1 cellular context compared by ENCODE assay signal in the genomic region with DNA sequence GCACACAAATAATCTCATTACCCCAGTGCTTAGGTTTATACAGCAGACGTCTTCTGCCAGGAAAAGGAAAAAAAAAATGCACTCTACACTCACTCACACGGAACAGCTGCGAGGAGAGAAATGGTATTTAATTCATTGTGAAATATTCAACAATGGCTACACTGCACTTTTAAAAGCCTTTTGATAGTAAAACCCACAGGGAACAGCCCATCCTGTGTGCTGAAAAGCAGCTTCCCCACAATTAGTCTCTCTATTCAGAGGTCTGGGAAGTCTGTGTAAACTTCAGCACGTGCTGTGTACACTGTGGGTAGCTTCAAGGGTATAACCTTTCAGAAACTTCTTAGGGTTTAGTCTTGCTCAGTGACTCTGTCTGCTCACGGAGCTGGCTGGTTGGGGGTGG.
TF ChIP-seq lines count a peak whose summit lies in the region.

No MANE protein-coding gene starts in this region.

TF ChIP-seq in GM23338, 12 proteins besides CTCF, POLR2A, EP300 and RAD21 (continued from another document):
- TF ChIP-seq, protein P1, sequence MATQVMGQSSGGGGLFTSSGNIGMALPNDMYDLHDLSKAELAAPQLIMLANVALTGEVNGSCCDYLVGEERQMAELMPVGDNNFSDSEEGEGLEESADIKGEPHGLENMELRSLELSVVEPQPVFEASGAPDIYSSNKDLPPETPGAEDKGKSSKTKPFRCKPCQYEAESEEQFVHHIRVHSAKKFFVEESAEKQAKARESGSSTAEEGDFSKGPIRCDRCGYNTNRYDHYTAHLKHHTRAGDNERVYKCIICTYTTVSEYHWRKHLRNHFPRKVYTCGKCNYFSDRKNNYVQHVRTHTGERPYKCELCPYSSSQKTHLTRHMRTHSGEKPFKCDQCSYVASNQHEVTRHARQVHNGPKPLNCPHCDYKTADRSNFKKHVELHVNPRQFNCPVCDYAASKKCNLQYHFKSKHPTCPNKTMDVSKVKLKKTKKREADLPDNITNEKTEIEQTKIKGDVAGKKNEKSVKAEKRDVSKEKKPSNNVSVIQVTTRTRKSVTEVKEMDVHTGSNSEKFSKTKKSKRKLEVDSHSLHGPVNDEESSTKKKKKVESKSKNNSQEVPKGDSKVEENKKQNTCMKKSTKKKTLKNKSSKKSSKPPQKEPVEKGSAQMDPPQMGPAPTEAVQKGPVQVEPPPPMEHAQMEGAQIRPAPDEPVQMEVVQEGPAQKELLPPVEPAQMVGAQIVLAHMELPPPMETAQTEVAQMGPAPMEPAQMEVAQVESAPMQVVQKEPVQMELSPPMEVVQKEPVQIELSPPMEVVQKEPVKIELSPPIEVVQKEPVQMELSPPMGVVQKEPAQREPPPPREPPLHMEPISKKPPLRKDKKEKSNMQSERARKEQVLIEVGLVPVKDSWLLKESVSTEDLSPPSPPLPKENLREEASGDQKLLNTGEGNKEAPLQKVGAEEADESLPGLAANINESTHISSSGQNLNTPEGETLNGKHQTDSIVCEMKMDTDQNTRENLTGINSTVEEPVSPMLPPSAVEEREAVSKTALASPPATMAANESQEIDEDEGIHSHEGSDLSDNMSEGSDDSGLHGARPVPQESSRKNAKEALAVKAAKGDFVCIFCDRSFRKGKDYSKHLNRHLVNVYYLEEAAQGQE (IDR thresholded peaks at IDR 0.05; ENCODE audit: unreplicated experiment): no peak
- no peak for TF ChIP-seq EZH2 (IDR thresholded peaks at IDR 0.05; ENCODE audit: low read depth, unreplicated experiment)
- no peak for TF ChIP-seq CREB1 (CRISPR knock-in tag; IDR thresholded peaks at IDR 0.05; ENCODE audit: low read depth)
- TF ChIP-seq, protein P2, sequence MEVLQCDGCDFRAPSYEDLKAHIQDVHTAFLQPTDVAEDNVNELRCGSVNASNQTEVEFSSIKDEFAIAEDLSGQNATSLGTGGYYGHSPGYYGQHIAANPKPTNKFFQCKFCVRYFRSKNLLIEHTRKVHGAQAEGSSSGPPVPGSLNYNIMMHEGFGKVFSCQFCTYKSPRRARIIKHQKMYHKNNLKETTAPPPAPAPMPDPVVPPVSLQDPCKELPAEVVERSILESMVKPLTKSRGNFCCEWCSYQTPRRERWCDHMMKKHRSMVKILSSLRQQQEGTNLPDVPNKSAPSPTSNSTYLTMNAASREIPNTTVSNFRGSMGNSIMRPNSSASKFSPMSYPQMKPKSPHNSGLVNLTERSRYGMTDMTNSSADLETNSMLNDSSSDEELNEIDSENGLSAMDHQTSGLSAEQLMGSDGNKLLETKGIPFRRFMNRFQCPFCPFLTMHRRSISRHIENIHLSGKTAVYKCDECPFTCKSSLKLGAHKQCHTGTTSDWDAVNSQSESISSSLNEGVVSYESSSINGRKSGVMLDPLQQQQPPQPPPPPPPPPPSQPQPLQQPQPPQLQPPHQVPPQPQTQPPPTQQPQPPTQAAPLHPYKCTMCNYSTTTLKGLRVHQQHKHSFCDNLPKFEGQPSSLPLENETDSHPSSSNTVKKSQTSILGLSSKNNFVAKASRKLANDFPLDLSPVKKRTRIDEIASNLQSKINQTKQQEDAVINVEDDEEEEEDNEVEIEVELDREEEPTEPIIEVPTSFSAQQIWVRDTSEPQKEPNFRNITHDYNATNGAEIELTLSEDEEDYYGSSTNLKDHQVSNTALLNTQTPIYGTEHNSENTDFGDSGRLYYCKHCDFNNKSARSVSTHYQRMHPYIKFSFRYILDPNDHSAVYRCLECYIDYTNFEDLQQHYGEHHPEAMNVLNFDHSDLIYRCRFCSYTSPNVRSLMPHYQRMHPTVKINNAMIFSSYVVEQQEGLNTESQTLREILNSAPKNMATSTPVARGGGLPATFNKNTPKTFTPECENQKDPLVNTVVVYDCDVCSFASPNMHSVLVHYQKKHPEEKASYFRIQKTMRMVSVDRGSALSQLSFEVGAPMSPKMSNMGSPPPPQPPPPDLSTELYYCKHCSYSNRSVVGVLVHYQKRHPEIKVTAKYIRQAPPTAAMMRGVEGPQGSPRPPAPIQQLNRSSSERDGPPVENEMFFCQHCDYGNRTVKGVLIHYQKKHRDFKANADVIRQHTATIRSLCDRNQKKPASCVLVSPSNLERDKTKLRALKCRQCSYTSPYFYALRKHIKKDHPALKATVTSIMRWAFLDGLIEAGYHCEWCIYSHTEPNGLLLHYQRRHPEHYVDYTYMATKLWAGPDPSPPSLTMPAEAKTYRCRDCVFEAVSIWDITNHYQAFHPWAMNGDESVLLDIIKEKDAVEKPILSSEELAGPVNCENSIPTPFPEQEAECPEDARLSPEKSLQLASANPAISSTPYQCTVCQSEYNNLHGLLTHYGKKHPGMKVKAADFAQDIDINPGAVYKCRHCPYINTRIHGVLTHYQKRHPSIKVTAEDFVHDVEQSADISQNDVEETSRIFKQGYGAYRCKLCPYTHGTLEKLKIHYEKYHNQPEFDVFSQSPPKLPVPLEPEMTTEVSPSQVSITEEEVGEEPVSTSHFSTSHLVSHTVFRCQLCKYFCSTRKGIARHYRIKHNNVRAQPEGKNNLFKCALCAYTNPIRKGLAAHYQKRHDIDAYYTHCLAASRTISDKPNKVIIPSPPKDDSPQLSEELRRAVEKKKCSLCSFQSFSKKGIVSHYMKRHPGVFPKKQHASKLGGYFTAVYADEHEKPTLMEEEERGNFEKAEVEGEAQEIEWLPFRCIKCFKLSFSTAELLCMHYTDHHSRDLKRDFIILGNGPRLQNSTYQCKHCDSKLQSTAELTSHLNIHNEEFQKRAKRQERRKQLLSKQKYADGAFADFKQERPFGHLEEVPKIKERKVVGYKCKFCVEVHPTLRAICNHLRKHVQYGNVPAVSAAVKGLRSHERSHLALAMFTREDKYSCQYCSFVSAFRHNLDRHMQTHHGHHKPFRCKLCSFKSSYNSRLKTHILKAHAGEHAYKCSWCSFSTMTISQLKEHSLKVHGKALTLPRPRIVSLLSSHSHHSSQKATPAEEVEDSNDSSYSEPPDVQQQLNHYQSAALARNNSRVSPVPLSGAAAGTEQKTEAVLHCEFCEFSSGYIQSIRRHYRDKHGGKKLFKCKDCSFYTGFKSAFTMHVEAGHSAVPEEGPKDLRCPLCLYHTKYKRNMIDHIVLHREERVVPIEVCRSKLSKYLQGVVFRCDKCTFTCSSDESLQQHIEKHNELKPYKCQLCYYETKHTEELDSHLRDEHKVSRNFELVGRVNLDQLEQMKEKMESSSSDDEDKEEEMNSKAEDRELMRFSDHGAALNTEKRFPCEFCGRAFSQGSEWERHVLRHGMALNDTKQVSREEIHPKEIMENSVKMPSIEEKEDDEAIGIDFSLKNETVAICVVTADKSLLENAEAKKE (CRISPR knock-in tag; IDR thresholded peaks at IDR 0.05): no peak
